Comparison of ENCODE assay signal across 11 cellular contexts in the genomic region with DNA sequence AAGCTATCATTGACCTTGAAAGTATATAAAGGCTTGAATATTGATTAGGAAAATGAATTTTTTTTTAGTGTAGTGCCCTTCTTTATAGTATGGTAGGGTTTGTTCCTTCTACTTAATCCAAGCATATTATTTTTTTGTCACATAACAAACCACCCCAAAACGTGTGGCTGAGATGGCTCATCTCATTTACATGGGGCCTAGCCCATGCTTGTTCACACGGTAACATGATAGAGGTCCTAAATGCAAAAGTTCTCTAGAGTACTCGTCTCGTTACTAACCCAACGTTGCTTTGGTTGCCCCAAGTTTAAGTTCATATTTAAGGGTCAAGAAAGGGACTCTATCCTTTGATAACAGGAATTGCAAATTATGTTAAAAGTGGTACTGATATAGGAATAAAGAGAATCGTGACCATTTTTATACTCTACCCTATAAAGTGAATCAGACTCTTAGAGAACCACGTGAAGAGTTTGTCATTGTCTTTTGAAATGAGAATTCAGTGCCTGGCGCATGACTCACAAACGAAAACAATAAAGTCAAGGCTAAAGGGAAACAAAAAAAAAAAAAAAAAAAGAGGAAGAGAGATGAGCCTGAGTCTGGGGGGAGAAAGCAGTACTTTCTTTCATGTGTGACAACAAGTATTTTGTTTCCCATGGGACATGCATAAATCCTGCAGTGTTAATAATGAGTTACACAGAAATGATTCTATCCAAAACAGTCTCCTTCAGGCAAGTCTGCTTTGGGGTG.
DNase-seq lines count a peak whose midpoint lies in the region; ATAC-seq and TF ChIP-seq lines count a peak whose summit lies in the region.
"Had no signal": no experiment of that assay in that cellular context is flagged by ENCODE, and none has a peak within 500 bp of the region (broad histone marks: within the 10 kb centered on the region; RNA-seq: fewer than 3 reads in every experiment).

No MANE protein-coding gene starts in this region.

- ATAC-seq in GM19395 (IDR thresholded peaks at IDR 0.05; ENCODE audit: unreplicated experiment) (peak; percentile 79), HG03196 (IDR thresholded peaks at IDR 0.05; ENCODE audit: unreplicated experiment) (peak; percentile 60), RWPE2 (ENCODE audit: low read depth) (peak; percentile 48), GM21381 (IDR thresholded peaks at IDR 0.05; ENCODE audit: unreplicated experiment) (no peak), HG02623 (IDR thresholded peaks at IDR 0.05; ENCODE audit: unreplicated experiment) (no peak)

- no peaks in the 10 kb centered on the region for H3K36me3 ChIP-seq in RWPE2 (ENCODE audit: low read depth)
- H3K36me3 ChIP-seq in ascending aorta, result no peaks in the 10 kb centered on the region
- H3K36me3 ChIP-seq: esophagus muscularis mucosa had no signal

- H3K4me3 ChIP-seq in RWPE2 (ENCODE audit: severe bottlenecking), result no peak overlapping the region
- H3K4me3 ChIP-seq in ascending aorta, result no peak overlapping the region
- H3K4me3 ChIP-seq: esophagus muscularis mucosa had no signal

- DNase-seq in DMS53 treated with DMSO at 0.1 percent for 48 hours (lab: John Stamatoyannopoulos, UW; ENCODE audit: unreplicated experiment), result peak; percentile 17
- DNase-seq in RWPE2 (ENCODE audit: low spot score), result no peak
- DNase-seq in ascending aorta (ENCODE audit: low spot score in 2 of 2), result no peak
- DNase-seq in NCI-H1694 treated with DMSO at 0.1 percent for 48 hours (lab: John Stamatoyannopoulos, UW), result no peak
- DNase-seq: NCI-H146; stimulated activated CD4-positive, alpha-beta T cell treated with anti-CD3 and anti-CD28 coated beads, Interleukin-4, amount 100 ng/mL, for 4 hours had no signal

- intact Hi-C loops in ascending aorta (cut with DNase I), result no loop called here

- H3K4me1 ChIP-seq in RWPE2 (ENCODE audit: insufficient read depth, poor library complexity, severe bottlenecking) (no peaks in the 10 kb centered on the region), ascending aorta (no peaks in the 10 kb centered on the region)
- H3K4me1 ChIP-seq: esophagus muscularis mucosa had no signal

- H3K27ac ChIP-seq in RWPE2 (ENCODE audit: poor library complexity, severe bottlenecking) (no peak overlapping the region), ascending aorta (no peak overlapping the region)
- H3K27ac ChIP-seq: esophagus muscularis mucosa had no signal

- no peak for TF ChIP-seq CTCF in RWPE2 (IDR thresholded peaks at IDR 0.05; ENCODE audit: poor library complexity, severe bottlenecking)
- TF ChIP-seq CTCF in ascending aorta (IDR thresholded peaks at IDR 0.05), result no peak

- H3K9me3 ChIP-seq in RWPE2 (ENCODE audit: severe bottlenecking) (no peaks in the 10 kb centered on the region), ascending aorta (no peaks in the 10 kb centered on the region)
- H3K9me3 ChIP-seq: esophagus muscularis mucosa had no signal

- H3K27me3 ChIP-seq in RWPE2 (ENCODE audit: insufficient read depth, poor library complexity, severe bottlenecking), result no peaks in the 10 kb centered on the region
- no peaks in the 10 kb centered on the region for H3K27me3 ChIP-seq in ascending aorta
- H3K27me3 ChIP-seq: esophagus muscularis mucosa had no signal

Comparison
In these comparisons a context has a peak if more than half of its experiments do, and no peak if none do; other contexts are left out.
1. ATAC-seq: peak in GM19395 (single experiment), HG03196 (single experiment) and RWPE2 (single experiment); none in GM21381 (single experiment) and HG02623 (single experiment).